In the genomic region with DNA sequence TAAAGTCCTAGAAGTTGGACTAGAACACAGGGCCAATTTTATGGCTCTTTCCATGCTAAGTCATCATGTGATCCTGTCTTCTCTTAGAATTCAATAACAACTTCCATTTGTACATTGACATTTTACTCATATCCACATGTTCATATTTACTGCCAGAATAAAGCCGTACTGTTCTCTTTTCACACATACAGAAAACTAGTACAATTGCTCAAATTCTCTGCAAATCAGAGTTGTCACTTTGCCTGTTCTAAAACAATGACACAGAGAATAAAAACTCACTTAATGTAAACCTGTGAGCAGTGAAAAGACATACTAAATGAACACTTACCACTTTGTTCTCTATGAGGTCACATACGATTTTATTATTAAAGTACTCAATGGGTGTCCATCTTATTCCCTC, we compare ENCODE assay signal across 35 cellular contexts. TPM values are rescaled to one million over a fixed set of nuclear protein-coding genes. Genes with fewer than 3 reads are reported as not detected.
"Had no signal": no experiment of that assay in that cellular context is flagged by ENCODE, and none has a peak within 500 bp of the region (broad histone marks: within the 10 kb centered on the region; RNA-seq: fewer than 3 reads in every experiment).

No MANE protein-coding gene starts in this region.

- H3K27me3 ChIP-seq: adrenal gland, body of pancreas, esophagus muscularis mucosa, foreskin keratinocyte, gastroesophageal sphincter had no signal

- H3K4me1 Mint-ChIP-seq: activated CD4-positive, alpha-beta T cell treated with anti-CD3 and anti-CD28 coated beads for 36 hours; activated naive CD4-positive, alpha-beta T cell treated with anti-CD3 and anti-CD28 coated beads, Interleukin-2, amount 50 U/mL, for 24 hours; activated naive CD8-positive, alpha-beta T cell treated with anti-CD3 and anti-CD28 coated beads for 36 hours; activated naive CD8-positive, alpha-beta T cell treated with anti-CD3 and anti-CD28 coated beads, Interleukin-2, amount 50 U/mL, for 24 hours had no signal

- H3K4me3 ChIP-seq: adrenal gland, body of pancreas, esophagus muscularis mucosa, gastroesophageal sphincter had no signal

- DNase-seq: activated CD4-positive, alpha-beta memory T cell treated with anti-CD3 and anti-CD28 coated beads for 36 hours; activated CD4-positive, alpha-beta T cell treated with anti-CD3 and anti-CD28 coated beads for 36 hours; activated CD4-positive, alpha-beta T cell treated with anti-CD3 and anti-CD28 coated beads, Interleukin-2, amount 10 ng/mL, durations not matched to agents 24 days and 14 days; activated CD4-positive, CD25-positive, alpha-beta regulatory T cell; activated CD4-positive, CD25-positive, alpha-beta regulatory T cell treated with anti-CD3 and anti-CD28 coated beads, Interleukin-2, amount 50 U/mL, for 72 hours; activated CD8-positive, alpha-beta memory T cell treated with anti-CD3 and anti-CD28 coated beads, Interleukin-2, amount 10 ng/mL, durations not matched to agents 7 days and 5 days; activated CD8-positive, alpha-beta memory T cell treated with anti-CD3 and anti-CD28 coated beads, Interleukin-2, amount 50 U/mL, for 4 hours; activated CD8-positive, alpha-beta T cell treated with anti-CD3 and anti-CD28 coated beads, Interleukin-2, amount 10 ng/mL, durations not matched to agents 7 days and 5 days; activated effector memory CD4-positive, alpha-beta T cell treated with anti-CD3 and anti-CD28 coated beads, Interleukin-2, amount 50 U/mL, for 16 hours; activated naive CD4-positive, alpha-beta T cell treated with anti-CD3 and anti-CD28 coated beads for 36 hours; activated naive CD8-positive, alpha-beta T cell treated with anti-CD3 and anti-CD28 coated beads for 36 hours; activated naive CD8-positive, alpha-beta T cell treated with anti-CD3 and anti-CD28 coated beads, Interleukin-2, amount 50 U/mL, for 24 hours; activated T-cell treated with anti-CD3 and anti-CD28 coated beads, Interleukin-2, amount 50 U/mL, for 1 hour; activated T-cell treated with anti-CD3 and anti-CD28 coated beads, Interleukin-2, amount 50 U/mL, for 48 hours; adrenal gland; amygdala; aorta; body of pancreas; caudate nucleus; cortex of kidney; dermis blood vessel endothelial cell; effector CD4-positive, alpha-beta T cell; effector memory CD8-positive, alpha-beta T cell; erythroblast; foreskin keratinocyte; T-helper 2 cell had no signal

- H3K36me3 ChIP-seq: adrenal gland had no signal

- H3K4me1 ChIP-seq: adrenal gland, body of pancreas, esophagus muscularis mucosa, foreskin keratinocyte, gastroesophageal sphincter had no signal

- H3K36me3 Mint-ChIP-seq: activated CD4-positive, alpha-beta memory T cell treated with anti-CD3 and anti-CD28 coated beads for 36 hours; activated naive CD4-positive, alpha-beta T cell treated with anti-CD3 and anti-CD28 coated beads, Interleukin-2, amount 50 U/mL, for 24 hours had no signal

- H3K27me3 Mint-ChIP-seq: activated CD4-positive, alpha-beta T cell treated with anti-CD3 and anti-CD28 coated beads, Interleukin-2, amount 10 ng/mL, durations not matched to agents 24 days and 14 days had no signal

- H3K9me3 Mint-ChIP-seq: activated CD4-positive, alpha-beta memory T cell treated with anti-CD3 and anti-CD28 coated beads for 36 hours; activated naive CD4-positive, alpha-beta T cell treated with anti-CD3 and anti-CD28 coated beads for 36 hours; activated naive CD4-positive, alpha-beta T cell treated with anti-CD3 and anti-CD28 coated beads, Interleukin-2, amount 50 U/mL, for 24 hours; activated naive CD8-positive, alpha-beta T cell treated with anti-CD3 and anti-CD28 coated beads for 36 hours; activated naive CD8-positive, alpha-beta T cell treated with anti-CD3 and anti-CD28 coated beads, Interleukin-2, amount 50 U/mL, for 24 hours; activated T-helper 1 cell treated with anti-CD3 and anti-CD28 coated beads, Interleukin-12 subunit alpha, Interleukin-12 subunit beta, Interleukin-2, Interleukin-4 antibody, amounts not matched to agents 30 ng/mL and 10 ng/mL and 1 ng/mL, durations not matched to agents 14 hours and 24 hours and 36 hours; activated T-helper 2 cell treated with anti-CD3 and anti-CD28 coated beads, Interferon-gamma antibody, Interleukin-2, Interleukin-4, amounts not matched to agents 10 μg/mL and 5 μg/mL and 100 μg/mL, durations not matched to agents 14 hours and 24 hours and 36 hours; effector memory CD8-positive, alpha-beta T cell had no signal

- H3K27ac Mint-ChIP-seq: activated CD4-positive, alpha-beta memory T cell treated with anti-CD3 and anti-CD28 coated beads for 36 hours; activated CD4-positive, alpha-beta T cell treated with anti-CD3 and anti-CD28 coated beads for 36 hours; activated CD4-positive, alpha-beta T cell treated with anti-CD3 and anti-CD28 coated beads, Interleukin-2, amount 10 ng/mL, durations not matched to agents 24 days and 14 days; activated CD8-positive, alpha-beta memory T cell treated with anti-CD3 and anti-CD28 coated beads, Interleukin-2, amount 10 ng/mL, durations not matched to agents 7 days and 5 days; activated CD8-positive, alpha-beta T cell treated with anti-CD3 and anti-CD28 coated beads, Interleukin-2, amount 10 ng/mL, durations not matched to agents 7 days and 5 days; activated naive CD4-positive, alpha-beta T cell treated with anti-CD3 and anti-CD28 coated beads for 36 hours; activated naive CD4-positive, alpha-beta T cell treated with anti-CD3 and anti-CD28 coated beads, Interleukin-2, amount 50 U/mL, for 24 hours; activated naive CD8-positive, alpha-beta T cell treated with anti-CD3 and anti-CD28 coated beads for 36 hours; activated naive CD8-positive, alpha-beta T cell treated with anti-CD3 and anti-CD28 coated beads, Interleukin-2, amount 50 U/mL, for 24 hours; activated T-helper 1 cell treated with anti-CD3 and anti-CD28 coated beads, Interleukin-12 subunit alpha, Interleukin-12 subunit beta, Interleukin-2, Interleukin-4 antibody, amounts not matched to agents 30 ng/mL and 10 ng/mL and 1 ng/mL, durations not matched to agents 14 hours and 24 hours and 36 hours; activated T-helper 2 cell treated with anti-CD3 and anti-CD28 coated beads, Interferon-gamma antibody, Interleukin-2, Interleukin-4, amounts not matched to agents 10 μg/mL and 5 μg/mL and 100 μg/mL, durations not matched to agents 14 hours and 24 hours and 36 hours; effector memory CD8-positive, alpha-beta T cell had no signal

- H3K9me3 ChIP-seq: adrenal gland, body of pancreas, esophagus muscularis mucosa, gastroesophageal sphincter had no signal

- H3K4me3 Mint-ChIP-seq: activated CD4-positive, alpha-beta memory T cell treated with anti-CD3 and anti-CD28 coated beads for 36 hours; activated CD4-positive, alpha-beta T cell treated with anti-CD3 and anti-CD28 coated beads for 36 hours; activated CD4-positive, alpha-beta T cell treated with anti-CD3 and anti-CD28 coated beads, Interleukin-2, amount 10 ng/mL, durations not matched to agents 24 days and 14 days; activated CD8-positive, alpha-beta memory T cell treated with anti-CD3 and anti-CD28 coated beads, Interleukin-2, amount 10 ng/mL, durations not matched to agents 7 days and 5 days; activated CD8-positive, alpha-beta T cell treated with anti-CD3 and anti-CD28 coated beads, Interleukin-2, amount 10 ng/mL, durations not matched to agents 7 days and 5 days; activated naive CD4-positive, alpha-beta T cell treated with anti-CD3 and anti-CD28 coated beads for 36 hours; activated naive CD4-positive, alpha-beta T cell treated with anti-CD3 and anti-CD28 coated beads, Interleukin-2, amount 50 U/mL, for 24 hours; activated naive CD8-positive, alpha-beta T cell treated with anti-CD3 and anti-CD28 coated beads for 36 hours; activated naive CD8-positive, alpha-beta T cell treated with anti-CD3 and anti-CD28 coated beads, Interleukin-2, amount 50 U/mL, for 24 hours; activated T-helper 1 cell treated with anti-CD3 and anti-CD28 coated beads, Interleukin-12 subunit alpha, Interleukin-12 subunit beta, Interleukin-2, Interleukin-4 antibody, amounts not matched to agents 30 ng/mL and 10 ng/mL and 1 ng/mL, durations not matched to agents 14 hours and 24 hours and 36 hours; effector memory CD8-positive, alpha-beta T cell had no signal

- ATAC-seq: activated CD4-positive, alpha-beta T cell treated with anti-CD3 and anti-CD28 coated beads for 36 hours; activated CD8-positive, alpha-beta memory T cell treated with anti-CD3 and anti-CD28 coated beads, Interleukin-2, amount 10 ng/mL, durations not matched to agents 7 days and 5 days; activated CD8-positive, alpha-beta T cell treated with anti-CD3 and anti-CD28 coated beads, Interleukin-2, amount 10 ng/mL, durations not matched to agents 7 days and 5 days; activated naive CD8-positive, alpha-beta T cell treated with anti-CD3 and anti-CD28 coated beads, Interleukin-2, amount 50 U/mL, for 24 hours; body of pancreas; effector memory CD8-positive, alpha-beta T cell; foreskin keratinocyte; gastroesophageal sphincter had no signal

- H3K27ac ChIP-seq: adrenal gland, body of pancreas, esophagus muscularis mucosa, foreskin keratinocyte, gastroesophageal sphincter had no signal

RNA-seq across cellular contexts. Expression of gene LDHAL6B, which starts 3.5 kb away (rescaled TPM):
- total RNA-seq: activated CD4-positive, alpha-beta memory T cell treated with anti-CD3 and anti-CD28 coated beads for 36 hours; activated CD4-positive, alpha-beta T cell treated with anti-CD3 and anti-CD28 coated beads for 36 hours; activated CD4-positive, alpha-beta T cell treated with anti-CD3 and anti-CD28 coated beads, Interleukin-2, amount 10 ng/mL, durations not matched to agents 24 days and 14 days; activated CD8-positive, alpha-beta memory T cell treated with anti-CD3 and anti-CD28 coated beads for 36 hours; activated CD8-positive, alpha-beta memory T cell treated with anti-CD3 and anti-CD28 coated beads, Interleukin-2, amount 10 ng/mL, durations not matched to agents 7 days and 5 days; activated CD8-positive, alpha-beta T cell treated with anti-CD3 and anti-CD28 coated beads, Interleukin-2, amount 10 ng/mL, durations not matched to agents 7 days and 5 days; activated naive CD4-positive, alpha-beta T cell treated with anti-CD3 and anti-CD28 coated beads for 36 hours; activated naive CD8-positive, alpha-beta T cell treated with anti-CD3 and anti-CD28 coated beads for 36 hours; activated T-helper 1 cell treated with anti-CD3 and anti-CD28 coated beads, Interleukin-12 subunit alpha, Interleukin-12 subunit beta, Interleukin-2, Interleukin-4 antibody, amounts not matched to agents 30 ng/mL and 10 ng/mL and 1 ng/mL, durations not matched to agents 14 hours and 24 hours and 36 hours; activated T-helper 2 cell treated with anti-CD3 and anti-CD28 coated beads, Interferon-gamma antibody, Interleukin-2, Interleukin-4, amounts not matched to agents 10 μg/mL and 5 μg/mL and 100 μg/mL, durations not matched to agents 14 hours and 24 hours and 36 hours; adrenal gland; aorta; body of pancreas; chondrocyte; dermis blood vessel endothelial cell; esophagus muscularis mucosa; foreskin keratinocyte; glomerular endothelial cell; T-helper 1 cell treated with Interleukin-12 subunit alpha and Interleukin-12 subunit beta and Interleukin-4 antibody, amounts not matched to agents 30 ng/mL and 1 ng/mL, for 36 hours had no signal
